12 cellular contexts compared by ENCODE assay signal in the genomic region with DNA sequence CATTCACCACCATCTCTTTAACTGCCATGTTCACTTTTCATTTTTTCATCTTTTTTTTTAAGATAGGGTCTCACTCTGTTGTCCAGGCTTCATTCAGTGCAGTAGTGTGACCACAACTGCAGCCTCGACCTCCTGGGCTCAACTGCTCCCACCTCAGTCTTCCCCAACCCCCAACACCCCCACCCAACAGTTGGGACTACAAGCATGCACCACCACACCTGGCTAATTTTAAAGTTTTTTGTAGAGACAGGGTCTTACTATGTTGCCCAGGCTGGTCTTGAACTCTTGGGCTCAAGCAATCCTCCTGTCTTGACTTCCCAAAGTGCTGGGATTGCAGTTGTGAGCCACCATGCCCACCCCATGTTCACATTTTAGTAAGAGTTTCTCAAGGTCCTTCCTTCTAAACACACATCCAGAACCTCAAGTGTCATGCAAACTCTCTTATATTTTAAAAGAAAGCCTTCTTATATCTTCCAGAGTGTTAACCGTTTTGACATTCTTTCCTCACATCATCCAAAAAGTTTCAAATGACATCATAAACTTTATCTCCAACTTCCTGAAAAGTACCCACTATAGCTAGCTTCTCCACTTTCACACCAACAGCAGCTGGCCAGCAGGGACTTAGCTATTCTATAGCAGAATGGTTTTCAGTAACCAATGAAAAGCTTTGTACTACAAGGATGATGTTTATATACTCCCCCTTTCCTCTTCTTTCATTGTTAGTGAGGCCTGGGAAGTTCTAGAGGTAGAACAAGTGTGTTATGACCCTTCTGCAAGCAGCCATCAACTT. TPM values are rescaled to one million over a fixed set of nuclear protein-coding genes. Genes with fewer than 3 reads are reported as not detected.
DNase-seq lines count a peak whose midpoint lies in the region; ATAC-seq lines count a peak whose summit lies in the region.
"Had no signal": no experiment of that assay in that cellular context is flagged by ENCODE, and none has a peak within 500 bp of the region (broad histone marks: within the 10 kb centered on the region; RNA-seq: fewer than 3 reads in every experiment).

No MANE protein-coding gene starts in this region.

- peak; percentile 36 for DNase-seq in DMS 273 (lab: John Stamatoyannopoulos, UW; ENCODE audit: unreplicated experiment)
- DNase-seq in DMS 273 treated with DMSO at 0.1 percent for 48 hours (lab: John Stamatoyannopoulos, UW), result no peak
- DNase-seq in KBM-7, result peak; percentile 78
- peak; percentile 21 for DNase-seq in SKM-1 (lab: John Stamatoyannopoulos, UW; ENCODE audit: unreplicated experiment)
- DNase-seq in iPS-NIHi7 (ENCODE audit: extremely low spot score), result peak; percentile 21
- DNase-seq in activated CD8-positive, alpha-beta memory T cell treated with anti-CD3 and anti-CD28 coated beads for 24 hours, result no peak
- no peak for DNase-seq in G401 (ENCODE audit: low spot score)
- DNase-seq: 8988T, Caco-2, esophagus squamous epithelium, NCI-H345 had no signal

- no peak for ATAC-seq in GM19351 (IDR thresholded peaks at IDR 0.05; ENCODE audit: unreplicated experiment)

- in situ Hi-C loops in KBM-7 (cut with MboI; ENCODE audit: low pct_unique_long_range_greater_than_20kb, low sequenced_read_pairs), result no loop called here
- in situ Hi-C loops in G401 (cut with HindIII; ENCODE audit: low sequenced_read_pairs), result no loop called here

RNA-seq across cellular contexts. Expression of a gene that starts 49.3 kb away (rescaled TPM):
- 51.8 and 69.0 TPM in 2 replicates for total RNA-seq in G401 (2014; rRNA removed; shearing (Covaris generic))

RNA-seq across cellular contexts. Expression of a gene that starts 49.5 kb away (rescaled TPM):
- total RNA-seq in G401 (2014; rRNA removed; shearing (Covaris generic)), result 0.86 and 8.0 TPM in 2 replicates

Comparison
In these comparisons a context has a peak if more than half of its experiments do, and no peak if none do; other contexts are left out.
1. DNase-seq: peak in DMS 273 (single experiment), KBM-7 (single experiment), SKM-1 (single experiment) and iPS-NIHi7 (single experiment); none in DMS 273 treated with DMSO at 0.1 percent for 48 hours (single experiment), activated CD8-positive, alpha-beta memory T cell treated with anti-CD3 and anti-CD28 coated beads for 24 hours (single experiment) and G401 (single experiment).